In the genomic region with DNA sequence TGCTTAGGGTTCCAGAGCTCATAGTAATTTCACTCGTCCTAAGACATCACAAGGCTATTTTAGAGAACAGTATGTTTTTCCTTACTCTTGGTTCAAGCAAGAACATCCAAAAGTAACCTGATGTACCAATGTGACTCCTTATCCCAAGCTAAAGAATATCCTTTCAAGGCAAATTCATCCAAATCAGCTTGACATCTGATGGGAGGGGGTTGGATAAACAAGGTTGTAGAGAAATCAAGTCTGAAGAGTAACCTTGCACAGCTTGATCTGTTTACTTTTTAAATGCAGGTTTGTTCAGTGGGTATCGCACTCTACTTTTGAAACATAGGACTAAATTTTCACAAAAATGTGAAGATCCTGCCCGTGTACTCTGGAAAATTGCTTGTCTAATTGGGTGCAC, we compare ENCODE assay signal across 15 cellular contexts.
DNase-seq lines count a peak whose midpoint lies in the region; ATAC-seq and TF ChIP-seq lines count a peak whose summit lies in the region.
"Had no signal": no experiment of that assay in that cellular context is flagged by ENCODE, and none has a peak within 500 bp of the region (broad histone marks: within the 10 kb centered on the region; RNA-seq: fewer than 3 reads in every experiment).

No MANE protein-coding gene starts in this region.

- no peaks in the 10 kb centered on the region for H3K27me3 Mint-ChIP-seq in osteocyte (ENCODE audit: unreplicated experiment)
- H3K27me3 Mint-ChIP-seq: CD4-positive, CD25-positive, alpha-beta regulatory T cell had no signal

- no peak for ATAC-seq in GM18867 (IDR thresholded peaks at IDR 0.05; ENCODE audit: unreplicated experiment)
- ATAC-seq: GM12878 had no signal

- DNase-seq in NCI-H1417 (lab: John Stamatoyannopoulos, UW) (peak in 2 of 3 experiments; percentile 29 to 64), NCI-H1417 treated with DMSO at 0.1 percent for 48 hours (lab: John Stamatoyannopoulos, UW) (no peak), DMS79 (lab: John Stamatoyannopoulos, UW) (peak; percentile 58), NCI-H69 (lab: John Stamatoyannopoulos, UW) (peak; percentile 91), brain pericyte (ENCODE audit: low read depth, low spot score) (peak; percentile 65), osteocyte (ENCODE audit: extremely low spot score, unreplicated experiment) (no peak), globus pallidus (ENCODE audit: low spot score) (no peak)
- DNase-seq: 8988T; ACHN; CD4-positive, CD25-positive, alpha-beta regulatory T cell; DMS53; HCEC 1CT; HFFc6 had no signal

- peaks cover 13% of the 10 kb centered on the region for H3K36me3 Mint-ChIP-seq in osteocyte (ENCODE audit: unreplicated experiment)

- peaks cover 3% of the 10 kb centered on the region for H3K9me3 Mint-ChIP-seq in osteocyte (ENCODE audit: unreplicated experiment)
- H3K9me3 Mint-ChIP-seq: HFFc6 had no signal

- no peak overlapping the region for H3K27ac Mint-ChIP-seq in osteocyte (ENCODE audit: unreplicated experiment)
- H3K27ac Mint-ChIP-seq: HFFc6 had no signal

- TF ChIP-seq CTCF in osteocyte (IDR thresholded peaks at IDR 0.05), result no peak

- no peak overlapping the region for H3K4me3 Mint-ChIP-seq in osteocyte (ENCODE audit: unreplicated experiment)
- H3K4me3 Mint-ChIP-seq: CD4-positive, CD25-positive, alpha-beta regulatory T cell; HFFc6 had no signal

- H3K4me1 Mint-ChIP-seq in osteocyte (ENCODE audit: unreplicated experiment), result peaks cover 28% of the 10 kb centered on the region

Comparison
In these comparisons a context has a peak if more than half of its experiments do, and no peak if none do; other contexts are left out.
1. DNase-seq: peak in NCI-H1417 (2 of 3), DMS79 (single experiment), NCI-H69 (single experiment) and brain pericyte (single experiment); none in NCI-H1417 treated with DMSO at 0.1 percent for 48 hours (single experiment), osteocyte (single experiment) and globus pallidus (single experiment).